ENCODE assay signal across 11 cellular contexts in genomic region chr2:213022987-213023386, GRCh38.
A peak's percentile ranks its signal among the peaks of the same experiment; 100 is the strongest.
DNase-seq lines count a peak whose midpoint lies in the region; ATAC-seq and TF ChIP-seq lines count a peak whose summit lies in the region.
"Had no signal": no experiment of that assay in that cellular context is flagged by ENCODE, and none has a peak within 500 bp of the region (broad histone marks: within the 10 kb centered on the region; RNA-seq: fewer than 3 reads in every experiment).

No MANE protein-coding gene starts in this region.

- no peaks in the 10 kb centered on the region for H3K27me3 ChIP-seq in smooth muscle cell (ENCODE audit: low read depth)

- POLR2A ChIA-PET in activated CD8-positive, alpha-beta T cell treated with anti-CD3 and anti-CD28 coated beads for 36 hours (lab: Charles Lee): interaction anchor here (1.7 kb wide), 1 partner anchor 126 kb away, joined by 5 read pairs; no protein-coding TSS in a partner anchor
- POLR2A ChIA-PET in activated CD8-positive, alpha-beta T cell treated with anti-CD3 and anti-CD28 coated beads, Interleukin-2, amount 10 ng/mL, durations not matched to agents 7 days and 5 days (lab: Charles Lee): no interaction called here
- POLR2A ChIA-PET in activated CD4-positive, alpha-beta T cell treated with anti-CD3 and anti-CD28 coated beads for 36 hours (lab: Charles Lee): no interaction called here

- no peaks in the 10 kb centered on the region for H3K4me1 ChIP-seq in smooth muscle cell (ENCODE audit: low read depth)

- no peaks in the 10 kb centered on the region for H3F3A ChIP-seq in smooth muscle cell (ENCODE audit: low read depth)

- H3K27me3 Mint-ChIP-seq in activated CD8-positive, alpha-beta T cell treated with anti-CD3 and anti-CD28 coated beads for 36 hours: peaks cover 4% of the 10 kb centered on the region
- no peaks in the 10 kb centered on the region for H3K27me3 Mint-ChIP-seq in activated CD8-positive, alpha-beta T cell treated with anti-CD3 and anti-CD28 coated beads, Interleukin-2, amount 10 ng/mL, durations not matched to agents 7 days and 5 days (ENCODE audit: low read depth)
- peaks cover 8% of the 10 kb centered on the region for H3K27me3 Mint-ChIP-seq in activated CD4-positive, alpha-beta T cell treated with anti-CD3 and anti-CD28 coated beads for 36 hours

- ATAC-seq in activated CD8-positive, alpha-beta T cell treated with anti-CD3 and anti-CD28 coated beads for 36 hours: no peak
- ATAC-seq in activated CD8-positive, alpha-beta T cell treated with anti-CD3 and anti-CD28 coated beads, Interleukin-2, amount 10 ng/mL, durations not matched to agents 7 days and 5 days: no peak
- ATAC-seq in GM21737 (IDR thresholded peaks at IDR 0.05; ENCODE audit: unreplicated experiment) (peak; percentile 68), HG03196 (IDR thresholded peaks at IDR 0.05; ENCODE audit: unreplicated experiment) (peak; percentile 72)
- no peak for ATAC-seq in activated CD4-positive, alpha-beta T cell treated with anti-CD3 and anti-CD28 coated beads for 36 hours

- H3K4me1 Mint-ChIP-seq in activated CD8-positive, alpha-beta T cell treated with anti-CD3 and anti-CD28 coated beads for 36 hours (ENCODE audit: low read depth): peaks cover 30% of the 10 kb centered on the region
- H3K4me1 Mint-ChIP-seq in activated CD8-positive, alpha-beta T cell treated with anti-CD3 and anti-CD28 coated beads, Interleukin-2, amount 10 ng/mL, durations not matched to agents 7 days and 5 days (ENCODE audit: low read depth): peaks cover 22% of the 10 kb centered on the region
- peaks cover 23% of the 10 kb centered on the region for H3K4me1 Mint-ChIP-seq in activated CD4-positive, alpha-beta T cell treated with anti-CD3 and anti-CD28 coated beads for 36 hours

- H3K27ac ChIP-seq in smooth muscle cell (ENCODE audit: low read depth): peak overlapping the region; percentile 79

- no peak overlapping the region for H2AFZ ChIP-seq in smooth muscle cell (ENCODE audit: low read depth)

- no peaks in the 10 kb centered on the region for H3K36me3 ChIP-seq in smooth muscle cell (ENCODE audit: low read depth)

- H3K27ac Mint-ChIP-seq in activated CD8-positive, alpha-beta T cell treated with anti-CD3 and anti-CD28 coated beads for 36 hours: peak overlapping the region; percentile 68
- no peak overlapping the region for H3K27ac Mint-ChIP-seq in activated CD8-positive, alpha-beta T cell treated with anti-CD3 and anti-CD28 coated beads, Interleukin-2, amount 10 ng/mL, durations not matched to agents 7 days and 5 days
- no peak overlapping the region for H3K27ac Mint-ChIP-seq in activated CD4-positive, alpha-beta T cell treated with anti-CD3 and anti-CD28 coated beads for 36 hours

- DNase-seq in activated CD8-positive, alpha-beta T cell treated with anti-CD3 and anti-CD28 coated beads for 36 hours: no peak
- DNase-seq in activated CD8-positive, alpha-beta T cell treated with anti-CD3 and anti-CD28 coated beads, Interleukin-2, amount 10 ng/mL, durations not matched to agents 7 days and 5 days: no peak
- DNase-seq in smooth muscle cell (lab: John Stamatoyannopoulos, UW; ENCODE audit: unreplicated experiment): no peak
- DNase-seq in stimulated activated CD4-positive, alpha-beta T cell treated with anti-CD3 and anti-CD28 coated beads, Interleukin-2, amount 100 ng/mL, for 48 hours: no peak
- no peak for DNase-seq in COLO668 (lab: John Stamatoyannopoulos, UW; ENCODE audit: unreplicated experiment)
- no peak for DNase-seq in activated CD4-positive, alpha-beta T cell treated with anti-CD3 and anti-CD28 coated beads for 36 hours
- DNase-seq: GF-D8; NCI-H524 treated with DMSO at 0.1 percent for 48 hours; stimulated activated CD4-positive, alpha-beta T cell treated with anti-CD3 and anti-CD28 coated beads, Interleukin-2, amount 100 ng/mL, for 24 hours had no signal

- H4K20me1 ChIP-seq in smooth muscle cell (ENCODE audit: low read depth): no peaks in the 10 kb centered on the region

- no peak overlapping the region for H3K4me2 ChIP-seq in smooth muscle cell

- peaks cover 12% of the 10 kb centered on the region for H3K36me3 Mint-ChIP-seq in activated CD8-positive, alpha-beta T cell treated with anti-CD3 and anti-CD28 coated beads for 36 hours (ENCODE audit: low read depth)
- H3K36me3 Mint-ChIP-seq in activated CD8-positive, alpha-beta T cell treated with anti-CD3 and anti-CD28 coated beads, Interleukin-2, amount 10 ng/mL, durations not matched to agents 7 days and 5 days (ENCODE audit: low read depth): peaks cover 27% of the 10 kb centered on the region
- peaks cover 2% of the 10 kb centered on the region for H3K36me3 Mint-ChIP-seq in activated CD4-positive, alpha-beta T cell treated with anti-CD3 and anti-CD28 coated beads for 36 hours (ENCODE audit: low read depth)

- intact Hi-C loops in activated CD8-positive, alpha-beta T cell treated with anti-CD3 and anti-CD28 coated beads for 36 hours (cut with micrococcal nuclease): loop anchor here (5.0 kb wide), 1 partner anchor 66 kb away; no protein-coding TSS in a partner anchor
- intact Hi-C loops in activated CD4-positive, alpha-beta T cell treated with anti-CD3 and anti-CD28 coated beads for 36 hours (cut with DNase I, micrococcal nuclease): loop anchor here (1.0 to 5.0 kb wide), 7 partner anchors 11 to 226 kb away; no protein-coding TSS in a partner anchor

- TF ChIP-seq CTCF in activated CD8-positive, alpha-beta T cell treated with anti-CD3 and anti-CD28 coated beads for 36 hours (IDR thresholded peaks at IDR 0.05): no peak
- TF ChIP-seq CTCF in smooth muscle cell (IDR thresholded peaks at IDR 0.05; ENCODE audit: borderline replicate concordance, insufficient read depth, poor library complexity, severe bottlenecking): no peak

- no peaks in the 10 kb centered on the region for H3K79me2 ChIP-seq in smooth muscle cell (ENCODE audit: low read depth)

- CTCF ChIA-PET in activated CD8-positive, alpha-beta T cell treated with anti-CD3 and anti-CD28 coated beads for 36 hours (lab: Charles Lee): no interaction called here
- CTCF ChIA-PET in activated CD8-positive, alpha-beta T cell treated with anti-CD3 and anti-CD28 coated beads, Interleukin-2, amount 10 ng/mL, durations not matched to agents 7 days and 5 days (lab: Charles Lee): no interaction called here
- CTCF ChIA-PET in activated CD4-positive, alpha-beta T cell treated with anti-CD3 and anti-CD28 coated beads for 36 hours (lab: Charles Lee): interaction anchor here (0.6 to 1.2 kb wide), 3 partner anchors 12 to 183 kb away, joined by 3 to 6 read pairs (median 3); no protein-coding TSS in a partner anchor

- H3K9me3 ChIP-seq in smooth muscle cell (replicated peaks; ENCODE audit: low read depth): no peaks in the 10 kb centered on the region

- H3K4me3 Mint-ChIP-seq in activated CD8-positive, alpha-beta T cell treated with anti-CD3 and anti-CD28 coated beads for 36 hours: no peak overlapping the region
- no peak overlapping the region for H3K4me3 Mint-ChIP-seq in activated CD8-positive, alpha-beta T cell treated with anti-CD3 and anti-CD28 coated beads, Interleukin-2, amount 10 ng/mL, durations not matched to agents 7 days and 5 days
- H3K4me3 Mint-ChIP-seq in activated CD4-positive, alpha-beta T cell treated with anti-CD3 and anti-CD28 coated beads for 36 hours: no peak overlapping the region

- H3K9ac ChIP-seq in smooth muscle cell (ENCODE audit: low read depth): no peak overlapping the region

- peaks cover 2% of the 10 kb centered on the region for H3K9me3 Mint-ChIP-seq in activated CD8-positive, alpha-beta T cell treated with anti-CD3 and anti-CD28 coated beads for 36 hours
- peaks cover 4% of the 10 kb centered on the region for H3K9me3 Mint-ChIP-seq in activated CD8-positive, alpha-beta T cell treated with anti-CD3 and anti-CD28 coated beads, Interleukin-2, amount 10 ng/mL, durations not matched to agents 7 days and 5 days (ENCODE audit: insufficient read depth)
- no peaks in the 10 kb centered on the region for H3K9me3 Mint-ChIP-seq in activated CD4-positive, alpha-beta T cell treated with anti-CD3 and anti-CD28 coated beads for 36 hours (ENCODE audit: low read depth)

- WGBS in smooth muscle cell (ENCODE audit: low lambda C conversion rate): 85% methylated on average over 2 of the region's 2 CpGs

- no peak overlapping the region for H3K4me3 ChIP-seq in smooth muscle cell

Comparison
In these comparisons a context has a peak if more than half of its experiments do, and no peak if none do; other contexts are left out.
1. ATAC-seq: peak in GM21737 (single experiment) and HG03196 (single experiment); none in activated CD8-positive, alpha-beta T cell treated with anti-CD3 and anti-CD28 coated beads for 36 hours (single experiment), activated CD8-positive, alpha-beta T cell treated with anti-CD3 and anti-CD28 coated beads, Interleukin-2, amount 10 ng/mL, durations not matched to agents 7 days and 5 days (single experiment) and activated CD4-positive, alpha-beta T cell treated with anti-CD3 and anti-CD28 coated beads for 36 hours (single experiment).